ENCODE assay signal across 19 cellular contexts in the genomic region with DNA sequence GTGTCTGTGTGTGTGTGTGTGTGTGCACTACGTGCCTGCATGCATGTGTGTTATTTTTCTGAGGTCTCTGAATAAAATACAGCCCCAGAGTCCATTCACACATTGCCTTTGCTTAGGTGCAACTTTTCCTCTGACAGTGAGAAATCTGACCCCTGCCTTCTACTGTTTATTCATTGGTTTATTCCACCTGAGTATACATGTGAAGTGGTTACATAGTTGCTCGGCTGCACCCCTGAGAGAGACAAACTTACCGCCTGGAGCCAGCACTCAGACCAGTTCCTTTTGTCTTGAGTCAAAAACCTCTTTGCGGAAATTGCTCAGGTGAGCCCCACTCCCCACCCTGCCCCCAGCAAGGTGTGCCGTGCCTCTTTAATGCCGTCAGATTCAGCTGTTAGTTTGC.
DNase-seq lines count a peak whose midpoint lies in the region; FAIRE-seq and TF ChIP-seq lines count a peak whose summit lies in the region.
"Had no signal": no experiment of that assay in that cellular context is flagged by ENCODE, and none has a peak within 500 bp of the region (broad histone marks: within the 10 kb centered on the region; RNA-seq: fewer than 3 reads in every experiment).

No MANE protein-coding gene starts in this region.

- H3K27me3 ChIP-seq in A673 (replicated peaks; ENCODE audit: insufficient read depth, low read depth, low read length, poor library complexity), result no peaks in the 10 kb centered on the region

- no TSS peak for BruUV-seq in A673 (replicated peaks; lab: Mats Ljungman, UMichigan)

- CTCF ChIA-PET in A673 (lab: Charles Lee), result no interaction called here

- DNase-seq in DMS79 (lab: John Stamatoyannopoulos, UW) (peak; percentile 46), NCI-H2029 (lab: John Stamatoyannopoulos, UW) (peak; percentile 59), NCI-H748 (lab: John Stamatoyannopoulos, UW; ENCODE audit: unreplicated experiment) (peak; percentile 91), A673 (ENCODE audit: low spot score) (no peak), D721Med (ENCODE audit: insufficient read length, low spot score) (no peak), osteocyte (ENCODE audit: extremely low spot score, unreplicated experiment) (no peak)
- DNase-seq: CD4-positive, alpha-beta memory T cell; EL; MG63; NCI-H1105; NCI-H187; NCI-H446 treated with DMSO at 0.1 percent for 48 hours; NK-92 treated with Interleukin-12 subunit alpha and Interleukin-12 subunit beta, amount 100 ng/mL, for 24 hours; PC-9; SK-N-SH had no signal

- no peak for TF ChIP-seq CTCF in nephron (IDR thresholded peaks at IDR 0.05; ENCODE audit: unreplicated experiment in 3 of 3)
- TF ChIP-seq CTCF in A673 (conservative IDR thresholded peaks at IDR 0.05; ENCODE audit: low read depth, low read length), result no peak
- TF ChIP-seq CTCF in D721Med (IDR thresholded peaks at IDR 0.05; ENCODE audit: insufficient read depth, missing control alignments), result no peak
- TF ChIP-seq CTCF in osteocyte (IDR thresholded peaks at IDR 0.05), result no peak

- no peak for FAIRE-seq in D721Med (lab: Jason Lieb, UNC)
- FAIRE-seq: HepG2 had no signal

- H3K9me3 Mint-ChIP-seq in nephron (no peaks in the 10 kb centered on the region), osteocyte (ENCODE audit: unreplicated experiment) (no peaks in the 10 kb centered on the region)

- H3K36me3 ChIP-seq in A673 (ENCODE audit: insufficient read depth, low read length, poor library complexity, severe bottlenecking), result no peaks in the 10 kb centered on the region
- H3K36me3 ChIP-seq: MG63 had no signal

- peaks cover 54% of the 10 kb centered on the region for H3K27me3 Mint-ChIP-seq in nephron (ENCODE audit: low read depth)
- peaks cover 4% of the 10 kb centered on the region for H3K27me3 Mint-ChIP-seq in osteocyte (ENCODE audit: unreplicated experiment)
- H3K27me3 Mint-ChIP-seq: B cell had no signal

- POLR2A ChIA-PET in A673 (lab: Charles Lee; ENCODE audit: low non-redundant PET), result no interaction called here

- H3K27ac ChIP-seq in A673 (ENCODE audit: low read depth, low read length, poor library complexity, severe bottlenecking), result no peak overlapping the region
- H3K27ac ChIP-seq: KMS-11, PC-9 had no signal

- H3K27ac Mint-ChIP-seq in nephron (peak overlapping the region in 2 of 3 experiments; percentile 16 to 82), osteocyte (ENCODE audit: unreplicated experiment) (no peak overlapping the region)
- H3K27ac Mint-ChIP-seq: B cell; CD4-positive, alpha-beta memory T cell had no signal

- intact Hi-C loops in A673 (cut with micrococcal nuclease; ENCODE audit: unreplicated experiment), result no loop called here

- peaks cover 45% of the 10 kb centered on the region for H3K4me1 ChIP-seq in A673 (ENCODE audit: insufficient read depth, low read length, poor library complexity, severe bottlenecking)

- H3K36me3 Mint-ChIP-seq in nephron (ENCODE audit: low read depth) (no peaks in the 10 kb centered on the region), osteocyte (ENCODE audit: unreplicated experiment) (no peaks in the 10 kb centered on the region)
- H3K36me3 Mint-ChIP-seq: CD4-positive, alpha-beta memory T cell had no signal

- H3K4me1 Mint-ChIP-seq in nephron (peaks cover 37% of the 10 kb centered on the region), osteocyte (ENCODE audit: unreplicated experiment) (peaks cover 5% of the 10 kb centered on the region)
- H3K4me1 Mint-ChIP-seq: B cell had no signal

- H3K9me3 ChIP-seq in A673 (ENCODE audit: low read depth, low read length, poor library complexity, severe bottlenecking), result no peaks in the 10 kb centered on the region
- H3K9me3 ChIP-seq: MG63, SK-N-SH had no signal

- H3K4me3 ChIP-seq in A673 (ENCODE audit: low read depth, low read length, poor library complexity, severe bottlenecking), result no peak overlapping the region
- H3K4me3 ChIP-seq: MG63, PC-9 had no signal

- no peak overlapping the region for H3K4me3 Mint-ChIP-seq in nephron
- H3K4me3 Mint-ChIP-seq in osteocyte (ENCODE audit: unreplicated experiment), result no peak overlapping the region
- H3K4me3 Mint-ChIP-seq: B cell; CD4-positive, alpha-beta memory T cell had no signal

Comparison
In these comparisons a context has a peak if more than half of its experiments do, and no peak if none do; other contexts are left out.
1. DNase-seq: peak in DMS79 (single experiment), NCI-H2029 (single experiment) and NCI-H748 (single experiment); none in A673 (single experiment), D721Med (single experiment) and osteocyte (single experiment).